In genomic region chr4:159925770-159926169, GRCh38 we compare ENCODE assay signal across 31 cellular contexts.
"Had no signal": no experiment of that assay in that cellular context is flagged by ENCODE, and none has a peak within 500 bp of the region (broad histone marks: within the 10 kb centered on the region; RNA-seq: fewer than 3 reads in every experiment).

No MANE protein-coding gene starts in this region.

- H3K4me1 ChIP-seq: foreskin keratinocyte, gastroesophageal sphincter, heart left ventricle, lower lobe of right lung, neural progenitor cell, parathyroid adenoma, right lobe of liver, suprapubic skin, transverse colon, upper lobe of right lung, vagina had no signal

- H3K9ac ChIP-seq: neural progenitor cell, parathyroid adenoma had no signal

- FAIRE-seq: small intestine had no signal

- DNase-seq: cortex of kidney; effector memory CD8-positive, alpha-beta T cell; heart left ventricle; islet precursor cell; kidney glomerular epithelial cell; left colon; left ventricle myocardium superior; lower lobe of right lung; mucosa of descending colon; naive B cell; right lobe of liver; small intestine; stimulated activated CD4-positive, alpha-beta T cell treated with anti-CD3 and anti-CD28 coated beads, Interleukin-15, amount 100 ng/mL, for 24 hours; stimulated activated CD4-positive, alpha-beta T cell treated with anti-CD3 and anti-CD28 coated beads, Interleukin-4, amount 100 ng/mL, for 1 hour; stimulated activated CD8-positive, alpha-beta memory T cell treated with anti-CD3 and anti-CD28 coated beads, Interleukin-4, amount 100 ng/mL, for 48 hours; stimulated activated naive CD4-positive, alpha-beta T cell; stimulated activated naive CD8-positive, alpha-beta T cell treated with anti-CD3 and anti-CD28 coated beads, Interleukin-15, amount 100 ng/mL, for 72 hours; transverse colon; upper lobe of right lung had no signal

- H3K27me3 Mint-ChIP-seq: effector memory CD8-positive, alpha-beta T cell; naive B cell; progenitor cell of endocrine pancreas; stimulated activated naive CD8-positive, alpha-beta T cell treated with anti-CD3 and anti-CD28 coated beads, Interleukin-15, amount 100 ng/mL, for 72 hours had no signal

- H2AFZ ChIP-seq: hepatocyte, neural progenitor cell, parathyroid adenoma had no signal

- H3K36me3 ChIP-seq: gastroesophageal sphincter, heart left ventricle, lower lobe of right lung, neural progenitor cell, right lobe of liver, suprapubic skin, transverse colon, upper lobe of right lung, vagina had no signal

- H3K4me3 ChIP-seq: gastroesophageal sphincter, heart left ventricle, hepatocyte, lower lobe of right lung, mucosa of descending colon, neural progenitor cell, right lobe of liver, suprapubic skin, transverse colon, upper lobe of right lung, vagina had no signal

- H3K4me2 ChIP-seq: hepatocyte, neural progenitor cell had no signal

- H3K4me3 Mint-ChIP-seq: effector memory CD8-positive, alpha-beta T cell; mesothelial cell of epicardium; naive B cell; nephron; neural progenitor cell; stimulated activated naive CD8-positive, alpha-beta T cell treated with anti-CD3 and anti-CD28 coated beads, Interleukin-15, amount 100 ng/mL, for 72 hours had no signal

- H3K9me3 ChIP-seq: right lobe of liver, transverse colon had no signal

- ATAC-seq: effector memory CD8-positive, alpha-beta T cell; esophagus mucosa; gastroesophageal sphincter; heart left ventricle; left colon; left ventricle myocardium superior; lower lobe of right lung; mucosa of descending colon; right lobe of liver; stimulated activated naive CD8-positive, alpha-beta T cell treated with anti-CD3 and anti-CD28 coated beads, Interleukin-15, amount 100 ng/mL, for 72 hours; upper lobe of right lung had no signal

- H3K4me1 Mint-ChIP-seq: mesothelial cell of epicardium; naive B cell; nephron; neural progenitor cell; stimulated activated naive CD8-positive, alpha-beta T cell treated with anti-CD3 and anti-CD28 coated beads, Interleukin-15, amount 100 ng/mL, for 72 hours had no signal

- H3K27me3 ChIP-seq: foreskin keratinocyte, gastroesophageal sphincter, heart left ventricle, hepatocyte, neural progenitor cell, right lobe of liver, suprapubic skin, transverse colon, upper lobe of right lung, vagina had no signal

- H3K27ac Mint-ChIP-seq: effector memory CD8-positive, alpha-beta T cell; mesothelial cell of epicardium; naive B cell; nephron; neural progenitor cell; progenitor cell of endocrine pancreas; stimulated activated naive CD8-positive, alpha-beta T cell treated with anti-CD3 and anti-CD28 coated beads, Interleukin-15, amount 100 ng/mL, for 72 hours had no signal

- H3K79me2 ChIP-seq: hepatocyte, parathyroid adenoma had no signal

- H3K27ac ChIP-seq: epithelial cell of prostate, foreskin keratinocyte, gastroesophageal sphincter, heart left ventricle, hepatocyte, lower lobe of right lung, neural progenitor cell, parathyroid adenoma, right lobe of liver, suprapubic skin, transverse colon, upper lobe of right lung, vagina had no signal
